Comparison of ENCODE assay signal across 10 cellular contexts in the genomic region with DNA sequence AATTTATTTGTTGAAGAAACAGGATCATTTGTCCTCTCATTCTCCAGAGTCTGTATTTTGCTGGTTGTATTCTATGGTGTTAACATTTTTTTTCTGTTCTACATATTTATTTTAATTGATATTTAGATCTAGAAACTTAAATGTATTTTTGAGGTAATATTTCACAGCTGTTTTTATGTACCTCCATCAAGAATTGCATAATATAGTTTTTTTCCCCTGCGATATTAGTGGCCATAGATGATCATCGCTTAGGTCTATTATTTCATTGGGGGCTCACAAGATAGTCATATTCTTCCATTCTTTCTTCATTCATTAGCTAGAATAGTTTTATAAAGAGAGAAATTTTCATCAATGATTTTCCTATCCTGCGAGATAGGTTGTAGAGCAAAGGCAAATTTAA.
"Had no signal": no experiment of that assay in that cellular context is flagged by ENCODE, and none has a peak within 500 bp of the region (broad histone marks: within the 10 kb centered on the region; RNA-seq: fewer than 3 reads in every experiment).

No MANE protein-coding gene starts in this region.

- H2AFZ ChIP-seq: GM23248 had no signal

- ATAC-seq: HCT116 had no signal

- DNase-seq: GM23248, GOT3, HFFc6, Karpas-422, KBM-7 had no signal

- H3K27ac ChIP-seq: GM23248, HL-60, KMS-11 had no signal

- H3K9ac ChIP-seq: GM23248, KMS-11 had no signal

- H3K4me3 ChIP-seq: GM23248, HAP-1 had no signal

- H3K9me3 ChIP-seq: HAP-1 had no signal

- H3K4me2 ChIP-seq: KMS-11 had no signal

- FAIRE-seq: H54 had no signal

- H3K36me3 ChIP-seq: HAP-1 had no signal
